In the genomic region with DNA sequence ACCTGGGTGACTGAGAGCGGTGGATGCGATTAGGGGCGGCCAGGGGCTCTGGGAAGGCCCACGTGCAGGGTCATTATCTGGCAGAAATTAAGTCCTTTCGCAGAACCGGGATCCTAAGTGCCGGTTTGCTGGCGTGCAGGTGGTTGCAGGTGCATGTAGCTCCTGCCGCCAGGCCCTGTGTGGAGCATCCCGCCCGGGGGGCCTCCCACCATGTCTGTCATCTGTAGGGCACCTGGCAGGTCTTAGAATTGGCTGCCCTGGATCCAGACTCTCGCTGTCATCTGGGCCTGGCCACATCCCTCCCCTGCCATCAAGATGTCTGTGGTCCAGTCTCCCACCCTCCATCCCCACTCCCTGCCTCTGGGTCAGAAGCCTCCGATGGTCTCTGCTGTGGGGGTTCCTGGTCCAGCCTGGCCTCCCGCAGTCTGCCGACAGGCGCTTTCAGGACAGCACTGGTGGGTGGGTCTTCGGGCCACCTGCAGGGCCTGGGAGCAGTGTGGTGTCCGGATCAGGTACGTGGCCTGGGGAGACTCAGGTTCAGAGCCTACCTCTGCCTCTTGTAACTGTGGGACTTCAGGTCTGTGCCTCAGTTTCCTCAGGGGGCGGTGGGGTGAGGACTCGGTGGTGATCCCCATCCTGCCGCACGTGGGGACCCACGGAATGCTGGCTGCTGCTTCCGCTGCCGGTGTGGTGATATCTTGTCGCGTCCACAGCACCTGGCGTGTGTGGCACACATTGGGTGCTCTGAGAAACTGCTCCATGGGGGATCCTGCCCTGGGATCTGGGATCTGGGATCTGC, we compare ENCODE assay signal across 12 cellular contexts. TPM values are rescaled to one million over a fixed set of nuclear protein-coding genes. Genes with fewer than 3 reads are reported as not detected.
DNase-seq lines count a peak whose midpoint lies in the region; ATAC-seq, FAIRE-seq and TF ChIP-seq lines count a peak whose summit lies in the region.
"Had no signal": no experiment of that assay in that cellular context is flagged by ENCODE, and none has a peak within 500 bp of the region (broad histone marks: within the 10 kb centered on the region; RNA-seq: fewer than 3 reads in every experiment).

No MANE protein-coding gene starts in this region.

- H3K79me1 ChIP-seq in mesenchymal stem cell (replicated peaks; ENCODE audit: low read length, poor library complexity, severe bottlenecking): peaks cover 10% of the 10 kb centered on the region

- no peaks in the 10 kb centered on the region; a peak in 2 of 4 replicates for H3K27me3 ChIP-seq in GM12878 (replicated peaks in 1 of 2; ENCODE audit: control insufficient read depth in 2 of 2, insufficient read depth in 2 of 2, low read length in 1 of 2)
- no peaks in the 10 kb centered on the region for H3K27me3 ChIP-seq in mesenchymal stem cell (ENCODE audit: control insufficient read depth in 1 of 2, insufficient read depth in 1 of 2, low read length in 2 of 2)
- no peaks in the 10 kb centered on the region for H3K27me3 ChIP-seq in thoracic aorta (replicated peaks; ENCODE audit: insufficient read depth)

- no peak for TF ChIP-seq RAD21 in GM12878 (IDR thresholded peaks at IDR 0.05; ENCODE audit: insufficient read depth, low read depth, low read length)

- peak overlapping the region in 1 of 2 experiments; percentile 37 for H3K14ac ChIP-seq in mesenchymal stem cell (ENCODE audit: low read length in 2 of 2)

- H2BK12ac ChIP-seq in mesenchymal stem cell (ENCODE audit: low read length in 2 of 2): peak overlapping the region; percentile 3 to 46

- ATAC-seq in GM12878: no peak
- no peak for ATAC-seq in thoracic aorta (ENCODE audit: insufficient number of reproducible peaks, low FRiP score, low read depth)
- ATAC-seq in GM18517 (IDR thresholded peaks at IDR 0.05; ENCODE audit: unreplicated experiment): no peak

- no peak for FAIRE-seq in GM12878 (lab: Jason Lieb, UNC)
- FAIRE-seq: A204.1 had no signal

- H3K4me2 ChIP-seq in GM12878 (ENCODE audit: control insufficient read depth, insufficient read depth) (peak overlapping the region; percentile 21; the same call in 1 of the 2 replicates), mesenchymal stem cell (ENCODE audit: low read length, poor library complexity, severe bottlenecking) (no peak overlapping the region)

- peaks cover 17% of the 10 kb centered on the region for H3K4me1 ChIP-seq in GM12878 (ENCODE audit: control insufficient read depth, insufficient read depth, low read length)
- H3K4me1 ChIP-seq in mesenchymal stem cell (ENCODE audit: control insufficient read depth, insufficient read depth, low read depth, low read length): peaks cover 64% of the 10 kb centered on the region
- peaks cover 47 to 82% of the 10 kb centered on the region in 2 donors for H3K4me1 ChIP-seq in thoracic aorta (ENCODE audit: control insufficient read depth in 1 of 2, low read depth in 2 of 2)

- H2BK5ac ChIP-seq in mesenchymal stem cell (ENCODE audit: low read depth, low read length, poor library complexity, severe bottlenecking): no peak overlapping the region

- in situ Hi-C loops in GM12878 (cut with MboI): loop anchor here (5.0 kb wide), 1 partner anchor 137 kb away; no protein-coding TSS in a partner anchor

- RAD21 ChIA-PET in GM12878 (lab: Charles Lee; ENCODE audit: unreplicated experiment): no interaction called here

- H3K36me3 ChIP-seq in GM12878 (ENCODE audit: control insufficient read depth in 2 of 2, insufficient read depth in 2 of 2, low read length in 1 of 2): no peaks in the 10 kb centered on the region
- peaks cover 0 to 23% of the 10 kb centered on the region in 2 experiments for H3K36me3 ChIP-seq in mesenchymal stem cell (ENCODE audit: control insufficient read depth in 1 of 2, insufficient read depth in 2 of 2, low read depth in 1 of 2, low read length in 2 of 2)
- no peaks in the 10 kb centered on the region for H3K36me3 ChIP-seq in thoracic aorta

- no peaks in the 10 kb centered on the region for H4K20me1 ChIP-seq in GM12878 (ENCODE audit: control insufficient read depth, insufficient read depth)

- CTCF ChIA-PET in GM12878 (lab: Yijun Ruan, JAX): interaction anchor here (0.6 to 1.5 kb wide), 4 partner anchors 9 to 24 kb away, joined by 3 to 7 read pairs (median 4); no protein-coding TSS in a partner anchor

- H3K79me2 ChIP-seq in GM12878 (ENCODE audit: control insufficient read depth, insufficient read depth, low read length): no peaks in the 10 kb centered on the region

- H2BK15ac ChIP-seq in mesenchymal stem cell (ENCODE audit: low read depth, poor library complexity, severe bottlenecking): peak overlapping the region; percentile 35

- DNase-seq in NCI-H2081 (lab: John Stamatoyannopoulos, UW): peak; percentile 30 to 34
- no peak for DNase-seq in NCI-H2081 treated with DMSO at 0.1 percent for 48 hours (lab: John Stamatoyannopoulos, UW)
- no peak for DNase-seq in GM12878 (ENCODE audit: low read depth, low spot score)
- no peak for DNase-seq in mesenchymal stem cell
- no peak for DNase-seq in thoracic aorta (ENCODE audit: low spot score)
- DNase-seq in NCI-H524 treated with DMSO at 0.1 percent for 48 hours (lab: John Stamatoyannopoulos, UW): no peak
- DNase-seq in GF-D8 (lab: John Stamatoyannopoulos, UW): no peak
- DNase-seq: activated naive CD4-positive, alpha-beta T cell treated with anti-CD3 and anti-CD28 coated beads for 36 hours; erythroblast; NCI-H1930 had no signal

- 86% methylated on average over 27 of the region's 29 CpGs for WGBS in GM12878 (ENCODE audit: insufficient coverage, insufficient replicate concordance, low lambda C conversion rate, missing lambda C conversion rate)
- 95% methylated on average over 29 of the region's 29 CpGs for WGBS in mesenchymal stem cell

- SMC1A ChIA-PET in GM12878 (lab: Charles Lee; ENCODE audit: uncharacterized antibody, unreplicated experiment): no interaction called here

- intact Hi-C loops in GM12878 (cut with micrococcal nuclease; ENCODE audit: unreplicated experiment): no loop called here

- TF ChIP-seq POLR2A in GM12878 (IDR thresholded peaks at IDR 0.05; ENCODE audit: low read depth, low read length): no peak

- H4K91ac ChIP-seq in mesenchymal stem cell (ENCODE audit: low read length): peak overlapping the region; percentile 41

- no peak overlapping the region for H2BK120ac ChIP-seq in mesenchymal stem cell (ENCODE audit: low read depth, low read length)

- H2AFZ ChIP-seq in GM12878 (ENCODE audit: control insufficient read depth, low read depth, low read length) (no peak overlapping the region), mesenchymal stem cell (ENCODE audit: low read depth, low read length) (no peak overlapping the region)

- H3K9ac ChIP-seq in GM12878 (ENCODE audit: control insufficient read depth, insufficient read depth, low read length): no peak overlapping the region
- peak overlapping the region; percentile 95 for H3K9ac ChIP-seq in mesenchymal stem cell (ENCODE audit: low read length)

- TF ChIP-seq CTCF in GM12878 (IDR thresholded peaks at IDR 0.05 in 2 of 3, conservative IDR thresholded peaks at IDR 0.05 in 1 of 3; ENCODE audit: control insufficient read depth in 2 of 3, extremely low read depth in 1 of 3, insufficient read depth in 1 of 3, low read depth in 3 of 3, low read length in 3 of 3) (no peak), thoracic aorta (IDR thresholded peaks at IDR 0.05) (no peak)

- no peaks in the 10 kb centered on the region for H3K9me3 ChIP-seq in GM12878 (replicated peaks; ENCODE audit: control insufficient read depth, insufficient read depth, low read length)
- no peaks in the 10 kb centered on the region for H3K9me3 ChIP-seq in mesenchymal stem cell (ENCODE audit: control insufficient read depth, low read length)
- no peaks in the 10 kb centered on the region for H3K9me3 ChIP-seq in thoracic aorta

- peak overlapping the region in 1 of 2 experiments; percentile 46 for H3K4ac ChIP-seq in mesenchymal stem cell (ENCODE audit: low read depth in 1 of 2, low read length in 2 of 2)

- H3K23ac ChIP-seq in mesenchymal stem cell (ENCODE audit: low read length in 2 of 2): peak overlapping the region in 1 of 2 experiments; percentile 36

- no TSS peak for BruUV-seq in GM12878 (replicated peaks; lab: Mats Ljungman, UMichigan)

- POLR2A ChIA-PET in GM12878 (lab: Charles Lee): no interaction called here

- no peak for TF ChIP-seq EP300 in GM12878 (IDR thresholded peaks at IDR 0.05; ENCODE audit: borderline replicate concordance in 1 of 2, control insufficient read depth in 1 of 2, low read depth in 2 of 2, low read length in 2 of 2)

- H2AK5ac ChIP-seq in mesenchymal stem cell (ENCODE audit: low read length, severe bottlenecking): peak overlapping the region; percentile 28

- H4K8ac ChIP-seq in mesenchymal stem cell (ENCODE audit: low read length): peak overlapping the region; percentile 81

- H3K4me3 ChIP-seq in GM12878 (no peak overlapping the region), mesenchymal stem cell (ENCODE audit: insufficient read depth in 1 of 2, low read depth in 1 of 2, low read length in 2 of 2) (peak overlapping the region in 1 of 2 experiments; percentile 95), thoracic aorta (peak overlapping the region; percentile 91)

- H3K18ac ChIP-seq in mesenchymal stem cell (ENCODE audit: low read depth in 1 of 2, low read length in 2 of 2): peak overlapping the region in 1 of 2 experiments; percentile 52

- H3K27ac ChIP-seq in GM12878 (ENCODE audit: control insufficient read depth, insufficient read depth): no peak overlapping the region
- H3K27ac ChIP-seq in mesenchymal stem cell (ENCODE audit: low read length, poor library complexity, severe bottlenecking): no peak overlapping the region
- peak overlapping the region; percentile 83 to 91 for H3K27ac ChIP-seq in thoracic aorta

RNA-seq across cellular contexts. Expression of a gene that starts 5.4 kb away (rescaled TPM):
- 5.3 and 6.9 TPM in 2 replicates for total RNA-seq in GM12878 (2013; cell fraction: nucleolus; rRNA removed)
- total RNA-seq in GM12878 (2014; rRNA removed): 5.0 and 6.8 TPM in 2 replicates
- total RNA-seq in GM12878 (2014; rRNA removed; fragmentation: Illumina TruSeq; extraction: Trizol): 3.0 and 4.7 TPM in 2 replicates
- total RNA-seq in GM12878 (2021): 9.7 and 10.6 TPM in 2 replicates
- polyA plus RNA-seq in GM12878 (2011; ENCODE audit: low read depth): 3.1 TPM
- 1.1 and 1.6 TPM in 2 replicates for polyA plus RNA-seq in GM12878 (2011; rRNA removed)
- 3.6 and 4.8 TPM in 2 replicates for polyA plus RNA-seq in GM12878 (2011; cell fraction: cytosol; rRNA removed)
- 6.0 and 6.4 TPM in 2 replicates for polyA plus RNA-seq in GM12878 (2011; cell fraction: nucleus; rRNA removed)
- polyA plus RNA-seq in GM12878 (2012): 5.0 and 5.7 TPM in 2 replicates
- polyA plus RNA-seq in GM12878 (2014; fragmentation: Illumina TruSeq; extraction: Trizol): 7.5 and 7.9 TPM in 2 replicates
- under 1 TPM; 0.07 to 0.21 TPM for polyA plus RNA-seq in GM12878 (2014; fragmentation: Nextera tagmentation; extraction: Ambion mirVana)
- polyA plus RNA-seq in GM12878 (2014; rRNA removed): 5.5 and 6.4 TPM in 2 replicates
- 1 to 10 TPM; 1.9 to 2.2 TPM for polyA plus RNA-seq in GM12878 (2016; fragmentation: Nextera tagmentation; extraction: Ambion mirVana)
- polyA minus RNA-seq in GM12878 (2011; rRNA and poly(A)+ RNA removed): 5.2 and 7.8 TPM in 2 replicates
- polyA minus RNA-seq in GM12878 (2011; cell fraction: cytosol; rRNA and poly(A)+ RNA removed): 1.6 and 2.8 TPM in 2 replicates
- 0.60 and 2.1 TPM in 2 replicates for polyA minus RNA-seq in GM12878 (2011; cell fraction: nucleus; rRNA and poly(A)+ RNA removed)
- 49.8 TPM for polyA plus RNA-seq in mesenchymal stem cell (2013, experiment 1 of 2)
- polyA plus RNA-seq in mesenchymal stem cell (2013, experiment 2 of 2): 49.0 TPM
- total RNA-seq in thoracic aorta: 100 to 1,000 TPM in 1 of 2 donors, 10 to 100 TPM in 1; 68.3 to 143 TPM

RNA-seq across cellular contexts. Expression of a gene that starts 36.3 kb away (rescaled TPM):
- 17.5 and 19.5 TPM in 2 replicates for total RNA-seq in GM12878 (2013; cell fraction: nucleolus; rRNA removed)
- total RNA-seq in GM12878 (2014; rRNA removed) (16.7 and 18.0 TPM in 2 replicates), GM12878 (2014; rRNA removed; fragmentation: Illumina TruSeq; extraction: Trizol) (8.7 and 9.5 TPM in 2 replicates), GM12878 (2021) (16.2 and 16.9 TPM in 2 replicates), thoracic aorta (10 to 100 TPM; 13.0 to 14.0 TPM)
- polyA plus RNA-seq in GM12878 (2011; ENCODE audit: low read depth): 1.9 TPM
- polyA plus RNA-seq in GM12878 (2011; rRNA removed) (10.2 and 16.6 TPM in 2 replicates), GM12878 (2014; fragmentation: Illumina TruSeq; extraction: Trizol) (2.5 and 7.3 TPM in 2 replicates), GM12878 (2014; fragmentation: Nextera tagmentation; extraction: Ambion mirVana) (1 to 10 TPM in 1 of 2 experiments, under 1 TPM in 1; 0.42 to 1.7 TPM), GM12878 (2014; rRNA removed) (13.0 and 13.8 TPM in 2 replicates), GM12878 (2016; fragmentation: Nextera tagmentation; extraction: Ambion mirVana) (10 to 100 TPM in 1 of 2 experiments, 1 to 10 TPM in 1; 8.7 to 10.1 TPM)
- polyA plus RNA-seq in GM12878 (2011; cell fraction: cytosol; rRNA removed): 23.5 and 26.3 TPM in 2 replicates
- polyA plus RNA-seq in GM12878 (2011; cell fraction: nucleus; rRNA removed): 16.4 and 17.5 TPM in 2 replicates
- 6.3 and 11.1 TPM in 2 replicates for polyA plus RNA-seq in GM12878 (2012)
- 13.3 and 23.2 TPM in 2 replicates for polyA minus RNA-seq in GM12878 (2011; rRNA and poly(A)+ RNA removed)
- polyA minus RNA-seq in GM12878 (2011; cell fraction: cytosol; rRNA and poly(A)+ RNA removed): 10.2 and 11.1 TPM in 2 replicates
- 4.6 and 6.2 TPM in 2 replicates for polyA minus RNA-seq in GM12878 (2011; cell fraction: nucleus; rRNA and poly(A)+ RNA removed)
- polyA plus RNA-seq in mesenchymal stem cell (2013, experiment 1 of 2): 0.03 TPM
- 0.03 TPM for polyA plus RNA-seq in mesenchymal stem cell (2013, experiment 2 of 2)

RNA-seq across cellular contexts. Expression of a gene that starts 37.3 kb away (rescaled TPM):
- 52.7 and 76.7 TPM in 2 replicates for total RNA-seq in GM12878 (2013; cell fraction: nucleolus; rRNA removed)
- total RNA-seq in GM12878 (2014; rRNA removed) (282 and 299 TPM in 2 replicates), GM12878 (2014; rRNA removed; fragmentation: Illumina TruSeq; extraction: Trizol) (144 and 153 TPM in 2 replicates), GM12878 (2021) (354 and 373 TPM in 2 replicates), thoracic aorta (100 to 1,000 TPM; 346 to 448 TPM)
- 246 TPM for polyA plus RNA-seq in GM12878 (2011; ENCODE audit: low read depth)
- polyA plus RNA-seq in GM12878 (2011; rRNA removed) (272 and 329 TPM in 2 replicates), GM12878 (2014; fragmentation: Illumina TruSeq; extraction: Trizol) (52.9 and 154 TPM in 2 replicates), GM12878 (2014; fragmentation: Nextera tagmentation; extraction: Ambion mirVana) (10 to 100 TPM in 1 of 2 experiments, 1 to 10 TPM in 1; 2.5 to 13.0 TPM), GM12878 (2014; rRNA removed) (359 and 398 TPM in 2 replicates), GM12878 (2016; fragmentation: Nextera tagmentation; extraction: Ambion mirVana) (100 to 1,000 TPM in 1 of 2 experiments, 10 to 100 TPM in 1; 64.4 to 130 TPM)
- polyA plus RNA-seq in GM12878 (2011; cell fraction: cytosol; rRNA removed): 397 and 591 TPM in 2 replicates
- 669 and 746 TPM in 2 replicates for polyA plus RNA-seq in GM12878 (2011; cell fraction: nucleus; rRNA removed)
- polyA plus RNA-seq in GM12878 (2012): 274 and 326 TPM in 2 replicates
- polyA minus RNA-seq in GM12878 (2011; rRNA and poly(A)+ RNA removed): 386 and 390 TPM in 2 replicates
- 245 and 292 TPM in 2 replicates for polyA minus RNA-seq in GM12878 (2011; cell fraction: cytosol; rRNA and poly(A)+ RNA removed)
- polyA minus RNA-seq in GM12878 (2011; cell fraction: nucleus; rRNA and poly(A)+ RNA removed): 57.5 and 83.1 TPM in 2 replicates
- polyA plus RNA-seq in mesenchymal stem cell (2013, experiment 1 of 2): 329 TPM
- polyA plus RNA-seq in mesenchymal stem cell (2013, experiment 2 of 2): 321 TPM

Comparison
In these comparisons a context has a peak if more than half of its experiments do, and no peak if none do; other contexts are left out.
1. DNase-seq: peak in NCI-H2081 (2 of 2); none in NCI-H2081 treated with DMSO at 0.1 percent for 48 hours (single experiment), GM12878 (single experiment), mesenchymal stem cell (single experiment), thoracic aorta (single experiment), NCI-H524 treated with DMSO at 0.1 percent for 48 hours (single experiment) and GF-D8 (single experiment).
2. H3K27ac ChIP-seq: peak in thoracic aorta (2 of 2); none in GM12878 (single experiment) and mesenchymal stem cell (single experiment).
3. RNA of a gene that starts 5.4 kb away (total RNA-seq): 68.3 to 143 TPM in thoracic aorta; 3.0 to 10.6 TPM in GM12878; every median in the first group is over 4 times any median in the second.